Comparison of ENCODE assay signal across 34 cellular contexts in genomic region chr21:41390043-41390639, GRCh38. TPM values are rescaled to one million over a fixed set of nuclear protein-coding genes. Genes with fewer than 3 reads are reported as not detected.
"Had no signal": no experiment of that assay in that cellular context is flagged by ENCODE, and none has a peak within 500 bp of the region (broad histone marks: within the 10 kb centered on the region; RNA-seq: fewer than 3 reads in every experiment).

No MANE protein-coding gene starts in this region.

- H3K9me3 Mint-ChIP-seq: activated B cell treated with CpG ODN at 0.5 μM for 24 hours; activated CD8-positive, alpha-beta T cell treated with anti-CD3 and anti-CD28 coated beads for 36 hours; activated naive CD4-positive, alpha-beta T cell treated with anti-CD3 and anti-CD28 coated beads, Interleukin-2, amount 50 U/mL, for 24 hours; activated T-cell treated with anti-CD3 and anti-CD28 coated beads, Interleukin-2, amount 50 U/mL, for 72 hours; activated T-helper 17 cell treated with anti-CD3 and anti-CD28 coated beads, Interleukin-2, amount 50 U/mL, for 72 hours; T-cell had no signal

- H2AFZ ChIP-seq: PC-9 had no signal

- H3K4me3 ChIP-seq: PC-9 had no signal

- H3K4me2 ChIP-seq: KMS-11, PC-9 had no signal

- H3K27me3 ChIP-seq: brain microvascular endothelial cell had no signal

- H3K27ac Mint-ChIP-seq: activated B cell treated with CpG ODN at 0.5 μM for 24 hours; activated CD8-positive, alpha-beta T cell treated with anti-CD3 and anti-CD28 coated beads for 36 hours; activated naive CD4-positive, alpha-beta T cell treated with anti-CD3 and anti-CD28 coated beads, Interleukin-2, amount 50 U/mL, for 24 hours; activated T-cell treated with anti-CD3 and anti-CD28 coated beads, Interleukin-2, amount 50 U/mL, for 72 hours; activated T-helper 17 cell treated with anti-CD3 and anti-CD28 coated beads, Interleukin-2, amount 50 U/mL, for 72 hours; T-cell had no signal

- ATAC-seq: activated CD8-positive, alpha-beta T cell treated with anti-CD3 and anti-CD28 coated beads for 36 hours; activated T-cell treated with anti-CD3 and anti-CD28 coated beads, Interleukin-2, amount 50 U/mL, for 72 hours; activated T-helper 17 cell treated with anti-CD3 and anti-CD28 coated beads, Interleukin-2, amount 50 U/mL, for 72 hours; Right ventricle myocardium inferior; SK-N-SH treated with all-trans-retinoic acid at 6 μM for 48 hours; T-cell had no signal

- H3K36me3 ChIP-seq: brain microvascular endothelial cell had no signal

- H3K27ac ChIP-seq: brain microvascular endothelial cell, KMS-11, PC-9, RWPE1, VCaP had no signal

- DNase-seq: activated B cell treated with CpG ODN at 0.5 μM for 24 hours; activated CD4-positive, alpha-beta T cell treated with anti-CD3 and anti-CD28 coated beads for 4 hours; activated CD4-positive, CD25-positive, alpha-beta regulatory T cell treated with anti-CD3 and anti-CD28 coated beads, Interleukin-2, amount 50 U/mL, for 72 hours; activated CD8-positive, alpha-beta T cell treated with anti-CD3 and anti-CD28 coated beads for 36 hours; activated effector memory CD4-positive, alpha-beta T cell treated with anti-CD3 and anti-CD28 coated beads, Interleukin-2, amount 50 U/mL, for 16 hours; activated naive CD4-positive, alpha-beta T cell treated with Interleukin-2 at 50 U/mL for 16 hours; activated T-cell treated with anti-CD3 and anti-CD28 coated beads, Interleukin-2, amount 50 U/mL, for 1 hour; activated T-cell treated with anti-CD3 and anti-CD28 coated beads, Interleukin-2, amount 50 U/mL, for 72 hours; amniotic stem cell; aorta; brain microvascular endothelial cell; central memory CD4-positive, alpha-beta T cell; NCI-H1048; NCI-H1105 treated with DMSO at 0.1 percent for 48 hours; NCI-H1436; NCI-H1694; NCI-H2029; NCI-H510A; NCI-H526; NCI-H748 treated with DMSO at 0.1 percent for 48 hours; PC-9; SIG-M5; T-cell; T-helper 2 cell; T-helper 9 cell had no signal

- H3K9ac ChIP-seq: KMS-11 had no signal

- FAIRE-seq: RCC 7860 had no signal

RNA-seq across cellular contexts. Expression of gene MX2, which starts 28.3 kb away (rescaled TPM):
- total RNA-seq: SK-MEL-5 had no signal
